Comparison of ENCODE assay signal across 14 cellular contexts in the genomic region with DNA sequence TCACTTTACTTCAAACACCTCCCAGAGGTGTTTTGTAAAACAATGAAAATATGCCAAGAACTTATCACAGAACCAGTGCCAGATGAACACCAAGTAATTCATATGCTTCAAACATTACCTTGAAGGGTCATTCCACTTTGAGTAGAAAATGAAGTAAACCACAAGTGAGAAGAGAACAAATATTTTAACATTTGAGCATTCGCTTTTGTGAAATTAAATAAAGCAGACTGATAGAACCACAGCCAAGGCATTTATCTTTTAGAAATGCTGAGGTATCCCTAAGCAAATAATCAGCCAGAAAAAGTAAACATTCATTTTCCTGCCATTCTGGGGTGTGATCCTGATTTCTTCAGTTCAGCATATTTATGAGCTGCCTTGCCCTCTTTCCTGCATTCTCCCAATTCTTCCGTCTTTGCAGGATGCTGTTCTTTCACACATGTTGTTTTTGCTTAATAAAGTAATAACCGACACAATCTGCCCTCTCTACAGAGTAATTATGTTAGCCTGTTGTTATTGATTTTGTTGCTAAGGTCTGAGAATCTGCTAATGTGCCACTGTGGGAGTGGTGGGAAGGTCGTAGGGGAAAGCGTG.
DNase-seq lines count a peak whose midpoint lies in the region; ATAC-seq, FAIRE-seq and TF ChIP-seq lines count a peak whose summit lies in the region.
"Had no signal": no experiment of that assay in that cellular context is flagged by ENCODE, and none has a peak within 500 bp of the region (broad histone marks: within the 10 kb centered on the region; RNA-seq: fewer than 3 reads in every experiment).

No MANE protein-coding gene starts in this region.

- POLR2A ChIA-PET in MCF 10A (lab: Yijun Ruan, JAX), result interaction anchor here (0.7 kb wide), 1 partner anchor 9 kb away, joined by 4 read pairs; no protein-coding TSS in a partner anchor

- H3K27ac ChIP-seq in breast epithelium, result peak overlapping the region in 1 of 2 donors; percentile 56
- no peak overlapping the region for H3K27ac ChIP-seq in liver (ENCODE audit: low read depth in 1 of 2, low read length in 2 of 2)
- H3K27ac ChIP-seq in upper lobe of right lung, result peak overlapping the region; percentile 28
- H3K27ac ChIP-seq: SJCRH30, testis had no signal

- peak in 1 of 2 donors; percentile 25 for TF ChIP-seq RAD21 in liver (IDR thresholded peaks at IDR 0.05)

- no peaks in the 10 kb centered on the region for H3K36me3 ChIP-seq in breast epithelium
- H3K36me3 ChIP-seq in bronchial epithelial cell (ENCODE audit: control insufficient read depth, insufficient read depth, low read length), result no peaks in the 10 kb centered on the region
- H3K36me3 ChIP-seq in liver (ENCODE audit: control insufficient read depth in 4 of 4, insufficient read depth in 3 of 4, low read depth in 1 of 4, low read length in 3 of 4), result no peaks in the 10 kb centered on the region
- no peaks in the 10 kb centered on the region for H3K36me3 ChIP-seq in upper lobe of right lung
- H3K36me3 ChIP-seq: SJCRH30 had no signal

- no peak for DNase-seq in MCF 10A (ENCODE audit: unreplicated experiment)
- DNase-seq in breast epithelium (ENCODE audit: low spot score in 2 of 2), result no peak
- DNase-seq in bronchial epithelial cell (ENCODE audit: low read depth), result peak; percentile 33
- DNase-seq in upper lobe of right lung, result no peak
- DNase-seq in SHP77 (lab: John Stamatoyannopoulos, UW), result no peak
- no peak for DNase-seq in activated CD4-positive, CD25-positive, alpha-beta regulatory T cell treated with anti-CD3 and anti-CD28 coated beads, Interleukin-2, amount 50 U/mL, for 72 hours
- no peak for DNase-seq in mucosa of gallbladder (ENCODE audit: low spot score)
- DNase-seq: ACHN, DND-41, NCI-H524, SJCRH30, testis had no signal

- H3K4me3 Mint-ChIP-seq in MCF 10A (ENCODE audit: unreplicated experiment), result no peak overlapping the region

- peaks cover 25% of the 10 kb centered on the region for H3K4me1 Mint-ChIP-seq in MCF 10A (ENCODE audit: insufficient read depth, unreplicated experiment)

- TF ChIP-seq POLR2A in breast epithelium (IDR thresholded peaks at IDR 0.05), result no peak

- no peak for FAIRE-seq in bronchial epithelial cell (lab: Jason Lieb, UNC)
- FAIRE-seq: colon had no signal

- ATAC-seq in upper lobe of right lung, result peak; percentile 79

- H3K9me3 Mint-ChIP-seq in MCF 10A (ENCODE audit: unreplicated experiment), result no peaks in the 10 kb centered on the region

- H3K27ac Mint-ChIP-seq in MCF 10A (ENCODE audit: low read depth, unreplicated experiment), result peak overlapping the region; percentile 73

- CTCF ChIA-PET in MCF 10A (lab: Yijun Ruan, JAX), result no interaction called here

- no TSS peak for BruUV-seq in MCF 10A (replicated peaks; lab: Mats Ljungman, UMichigan)

- 38% methylated on average over 5 of the region's 5 CpGs for WGBS in liver

- TF ChIP-seq CTCF in MCF 10A (IDR thresholded peaks at IDR 0.05; ENCODE audit: unreplicated experiment), result no peak
- no peak for TF ChIP-seq CTCF in breast epithelium (IDR thresholded peaks at IDR 0.05)
- TF ChIP-seq CTCF in bronchial epithelial cell (IDR thresholded peaks at IDR 0.05; ENCODE audit: insufficient read depth, low read length, severe bottlenecking), result no peak
- no peak for TF ChIP-seq CTCF in liver (IDR thresholded peaks at IDR 0.05; ENCODE audit: low read depth, low read length, missing input control)
- no peak for TF ChIP-seq CTCF in upper lobe of right lung (IDR thresholded peaks at IDR 0.05)

- H3K27me3 Mint-ChIP-seq in MCF 10A (ENCODE audit: insufficient read depth, unreplicated experiment), result no peaks in the 10 kb centered on the region

- H3K4me3 ChIP-seq in breast epithelium, result no peak overlapping the region
- H3K4me3 ChIP-seq in bronchial epithelial cell (ENCODE audit: low read depth, low read length), result no peak overlapping the region
- no peak overlapping the region for H3K4me3 ChIP-seq in liver (ENCODE audit: low read depth in 1 of 3, low read length in 3 of 3)
- H3K4me3 ChIP-seq in upper lobe of right lung, result no peak overlapping the region
- H3K4me3 ChIP-seq: SJCRH30, testis had no signal

- no peak overlapping the region for H3K9ac ChIP-seq in liver (ENCODE audit: low read depth in 1 of 2, low read length in 2 of 2)

- H3K4me1 ChIP-seq in breast epithelium (no peaks in the 10 kb centered on the region), liver (ENCODE audit: control insufficient read depth in 4 of 4, insufficient read depth in 4 of 4, low read length in 3 of 4) (peaks cover 0 to 2% (median 0%) of the 10 kb centered on the region in 4 donors), upper lobe of right lung (peaks cover 9% of the 10 kb centered on the region)
- H3K4me1 ChIP-seq: SJCRH30, testis had no signal

- intact Hi-C loops in MCF 10A (cut with micrococcal nuclease), result loop anchor here (1.0 kb wide), 1 partner anchor 289 kb away; no protein-coding TSS in a partner anchor
- intact Hi-C loops in breast epithelium (cut with DNase I; ENCODE audit: low total_unique reads), result no loop called here
- intact Hi-C loops in upper lobe of right lung (cut with DNase I), result no loop called here

- no peaks in the 10 kb centered on the region for H3K9me3 ChIP-seq in breast epithelium
- H3K9me3 ChIP-seq in liver (ENCODE audit: control insufficient read depth in 4 of 4, low read length in 3 of 4), result no peaks in the 10 kb centered on the region
- H3K9me3 ChIP-seq in upper lobe of right lung, result no peaks in the 10 kb centered on the region
- H3K9me3 ChIP-seq: SJCRH30, testis had no signal

- H3K27me3 ChIP-seq in breast epithelium, result no peaks in the 10 kb centered on the region
- H3K27me3 ChIP-seq in bronchial epithelial cell (ENCODE audit: control insufficient read depth, insufficient read depth, low read length), result no peaks in the 10 kb centered on the region
- no peaks in the 10 kb centered on the region for H3K27me3 ChIP-seq in liver (ENCODE audit: control insufficient read depth in 4 of 4, insufficient read depth in 4 of 4, low read length in 3 of 4)
- no peaks in the 10 kb centered on the region for H3K27me3 ChIP-seq in upper lobe of right lung
- H3K27me3 ChIP-seq: SJCRH30, testis had no signal

- H3K36me3 Mint-ChIP-seq in MCF 10A (ENCODE audit: insufficient read depth, unreplicated experiment), result no peaks in the 10 kb centered on the region

TF ChIP-seq in liver, 16 proteins besides CTCF, POLR2A, EP300 and RAD21:
- no peak for TF ChIP-seq HNF4A (conservative IDR thresholded peaks at IDR 0.05)
- peak; percentile 18 for TF ChIP-seq SP1 (IDR thresholded peaks at IDR 0.05)
TF ChIP-seq in liver: peak in this region for 1.
